Comparison of ENCODE assay signal across 13 cellular contexts in the genomic region with DNA sequence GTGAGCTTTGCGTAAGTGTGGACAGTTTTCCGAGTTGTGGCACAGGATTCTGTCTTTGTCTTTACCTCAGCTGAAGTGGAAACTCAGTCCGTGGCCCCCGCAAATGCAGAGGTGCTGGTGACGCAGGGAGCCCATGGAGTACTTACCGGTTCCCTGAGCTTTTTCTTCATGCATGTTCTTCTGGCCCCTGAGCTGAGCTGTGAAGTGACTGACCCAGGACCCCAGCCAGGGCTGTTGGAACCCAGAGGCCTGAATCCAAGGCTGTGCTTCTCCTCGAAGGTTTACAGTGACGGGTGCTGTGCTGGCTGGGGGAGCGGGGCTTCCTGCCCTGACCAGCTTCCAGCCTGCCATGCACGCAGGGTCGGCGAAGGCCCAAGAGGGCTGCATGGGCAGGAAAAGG.
A peak's percentile ranks its signal among the peaks of the same experiment; 100 is the strongest.
DNase-seq lines count a peak whose midpoint lies in the region; ATAC-seq and TF ChIP-seq lines count a peak whose summit lies in the region.
"Had no signal": no experiment of that assay in that cellular context is flagged by ENCODE, and none has a peak within 500 bp of the region (broad histone marks: within the 10 kb centered on the region; RNA-seq: fewer than 3 reads in every experiment).

No MANE protein-coding gene starts in this region.

- H3K9me3 ChIP-seq in heart right ventricle: no peaks in the 10 kb centered on the region

- no peaks in the 10 kb centered on the region for H3K36me3 ChIP-seq in heart right ventricle

- H3K4me3 ChIP-seq in heart right ventricle: no peak overlapping the region

- H3K27me3 ChIP-seq in heart right ventricle: no peaks in the 10 kb centered on the region

- no peak for ATAC-seq in heart right ventricle
- ATAC-seq in sciatic nerve: no peak
- ATAC-seq: CD8-positive, alpha-beta T cell had no signal

- H3K27ac ChIP-seq in heart right ventricle: no peak overlapping the region

- intact Hi-C loops in cardiac septum (cut with DNase I) (loop anchor here (10.0 kb wide), 1 partner anchor 165 kb away; no protein-coding TSS in a partner anchor), heart right ventricle (cut with DNase I) (no loop called here), sciatic nerve (cut with DNase I) (no loop called here)

- DNase-seq in cardiac septum (ENCODE audit: low spot score): peak; percentile 72
- DNase-seq in heart right ventricle: no peak
- peak; percentile 27 for DNase-seq in islet precursor cell
- DNase-seq in sciatic nerve (ENCODE audit: low spot score): peak; percentile 48
- no peak for DNase-seq in activated CD8-positive, alpha-beta memory T cell treated with anti-CD3 and anti-CD28 coated beads, Interleukin-2, amount 50 U/mL, for 48 hours
- DNase-seq in germinal center (ENCODE audit: low spot score): no peak
- DNase-seq in GM03348 (ENCODE audit: low spot score): no peak
- DNase-seq: ACHN; CD8-positive, alpha-beta T cell; COR-L47; EL; GOT3; H9 had no signal

- 88 to 93% methylated on average over 12 of the region's 12 CpGs for WGBS in heart right ventricle, 2 donors

- TF ChIP-seq CTCF in heart right ventricle (IDR thresholded peaks at IDR 0.05): no peak

- peaks cover 0 to 13% (median 4%) of the 10 kb centered on the region in 9 donors for H3K4me1 ChIP-seq in heart right ventricle

Comparison
In these comparisons a context has a peak if more than half of its experiments do, and no peak if none do; other contexts are left out.
1. DNase-seq: peak in cardiac septum (single experiment), islet precursor cell (single experiment) and sciatic nerve (single experiment); none in heart right ventricle (0 of 2), activated CD8-positive, alpha-beta memory T cell treated with anti-CD3 and anti-CD28 coated beads, Interleukin-2, amount 50 U/mL, for 48 hours (single experiment), germinal center (single experiment) and GM03348 (single experiment).